In the genomic region with DNA sequence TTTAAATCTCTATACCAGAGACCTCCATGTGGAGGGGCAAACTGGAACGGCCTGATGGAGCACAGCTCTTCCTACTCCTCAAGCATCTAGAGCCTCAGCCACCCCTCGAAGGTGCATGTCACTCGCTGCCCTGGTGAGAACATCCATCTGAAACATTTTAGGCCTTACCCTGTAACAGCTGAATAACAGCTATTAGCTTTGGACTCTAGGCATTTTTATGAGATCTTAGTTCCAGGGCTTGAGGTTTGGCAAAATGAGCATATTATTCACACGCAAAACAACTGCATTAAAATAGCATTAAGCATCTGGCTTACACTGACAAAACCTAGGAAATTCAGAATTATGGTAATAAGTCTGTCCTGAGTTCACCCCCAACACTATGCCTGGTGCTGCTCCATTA, we compare ENCODE assay signal across 21 cellular contexts. TPM values are rescaled to one million over a fixed set of nuclear protein-coding genes. Genes with fewer than 3 reads are reported as not detected.
DNase-seq lines count a peak whose midpoint lies in the region; ATAC-seq and TF ChIP-seq lines count a peak whose summit lies in the region.
"Had no signal": no experiment of that assay in that cellular context is flagged by ENCODE, and none has a peak within 500 bp of the region (broad histone marks: within the 10 kb centered on the region; RNA-seq: fewer than 3 reads in every experiment).

No MANE protein-coding gene starts in this region.

- DNase-seq in BJ (ENCODE audit: low read depth) (peak; percentile 67), GM23338 (ENCODE audit: low spot score) (no peak), astrocyte of the spinal cord (ENCODE audit: low read depth, low spot score) (peak; percentile 36), neuronal stem cell (ENCODE audit: low spot score) (no peak), BE2C (no peak), DMS153 (lab: John Stamatoyannopoulos, UW) (no peak)
- DNase-seq: AML-193; IMR-90; NCI-H1092; NCI-H2029 treated with DMSO at 0.1 percent for 48 hours; NCI-H226; NCI-H510A treated with DMSO at 0.1 percent for 48 hours; NCI-H774; NK-92 treated with Interleukin-12 subunit alpha and Interleukin-12 subunit beta, amount 100 ng/mL, for 24 hours; Peyer's patch; SJCRH30; T-cell had no signal

- H3K27me3 Mint-ChIP-seq in GM23338 (ENCODE audit: insufficient read depth, low read depth, poor library complexity): peaks cover 7% of the 10 kb centered on the region
- H3K27me3 Mint-ChIP-seq: T-cell had no signal

- H2AFZ ChIP-seq in GM23338 (peak overlapping the region; percentile 28; the same call in 1 of the 2 replicates), neuronal stem cell (ENCODE audit: low read length) (no peak overlapping the region)

- no peak overlapping the region for H3K4ac ChIP-seq in neuronal stem cell (ENCODE audit: low read length)

- H3K27ac Mint-ChIP-seq in GM23338: no peak overlapping the region
- H3K27ac Mint-ChIP-seq: CD14-positive monocyte, T-cell had no signal

- H3K4me3 Mint-ChIP-seq in GM23338: no peak overlapping the region
- H3K4me3 Mint-ChIP-seq: CD14-positive monocyte, T-cell had no signal

- no peaks in the 10 kb centered on the region; the same call in 2 of the 3 replicates for H3K36me3 Mint-ChIP-seq in GM23338 (ENCODE audit: low read depth)
- H3K36me3 Mint-ChIP-seq: CD14-positive monocyte, T-cell had no signal

- H3K27me3 ChIP-seq in BJ (ENCODE audit: control insufficient read depth, insufficient read depth, low read length) (no peaks in the 10 kb centered on the region; the same call in 1 of the 2 replicates), GM23338 (ENCODE audit: insufficient read depth) (no peaks in the 10 kb centered on the region), neuronal stem cell (ENCODE audit: control insufficient read depth in 3 of 3, insufficient read depth in 3 of 3, low read depth in 1 of 3, low read length in 3 of 3) (no peaks in the 10 kb centered on the region), BE2C (no peaks in the 10 kb centered on the region)
- H3K27me3 ChIP-seq: Peyer's patch, SJCRH30 had no signal

- WGBS in neuronal stem cell (ENCODE audit: extremely low coverage in 2 of 2, insufficient read length in 2 of 2, insufficient replicate concordance in 1 of 2), 2 donors: no CpG with 5 or more reads among the region's 4 CpGs

- H2BK12ac ChIP-seq in neuronal stem cell (ENCODE audit: low read length): no peak overlapping the region

- no peaks in the 10 kb centered on the region for H3K79me2 ChIP-seq in GM23338 (replicated peaks; ENCODE audit: insufficient read depth)

- TF ChIP-seq CTCF in BJ (IDR thresholded peaks at IDR 0.05; ENCODE audit: insufficient read depth, low read depth, low read length): no peak
- no peak for TF ChIP-seq CTCF in GM23338 (conservative IDR thresholded peaks at IDR 0.05; ENCODE audit: low read depth in 2 of 2)
- TF ChIP-seq CTCF in astrocyte of the spinal cord (IDR thresholded peaks at IDR 0.05; ENCODE audit: low read depth, low read length): no peak
- TF ChIP-seq CTCF in BE2C (IDR thresholded peaks at IDR 0.05; ENCODE audit: low read depth, low read length): no peak

- in situ Hi-C loops in astrocyte of the spinal cord (cut with HindIII; ENCODE audit: low sequenced_read_pairs): no loop called here

- no peaks in the 10 kb centered on the region for H3K9me3 Mint-ChIP-seq in GM23338
- H3K9me3 Mint-ChIP-seq: T-cell had no signal

- H4K20me1 ChIP-seq in GM23338 (replicated peaks; ENCODE audit: insufficient read depth): no peaks in the 10 kb centered on the region

- H3K9me2 ChIP-seq in GM23338 (ENCODE audit: insufficient read depth): peaks cover 13% of the 10 kb centered on the region

- H2BK120ac ChIP-seq in neuronal stem cell (ENCODE audit: low read depth, low read length): peak overlapping the region; percentile 16

- H3K4me2 ChIP-seq in GM23338 (no peak overlapping the region), neuronal stem cell (ENCODE audit: insufficient read depth, low read length, poor library complexity, severe bottlenecking) (no peak overlapping the region)
- H3K4me2 ChIP-seq: KMS-11 had no signal

- H3K79me1 ChIP-seq in neuronal stem cell (ENCODE audit: low read depth, low read length): no peaks in the 10 kb centered on the region

- no peak overlapping the region for H4K8ac ChIP-seq in neuronal stem cell (ENCODE audit: low read depth, low read length)

- H4K91ac ChIP-seq in neuronal stem cell (ENCODE audit: low read depth, low read length, poor library complexity): no peak overlapping the region

- H3K9ac ChIP-seq in neuronal stem cell (ENCODE audit: low read depth, low read length, poor library complexity): no peak overlapping the region
- H3K9ac ChIP-seq: KMS-11 had no signal

- H3K4me1 Mint-ChIP-seq in GM23338: peaks cover 7% of the 10 kb centered on the region
- H3K4me1 Mint-ChIP-seq: CD14-positive monocyte had no signal

- H3K27ac ChIP-seq in GM23338 (ENCODE audit: low read depth) (no peak overlapping the region), neuronal stem cell (replicated peaks; ENCODE audit: low read length) (no peak overlapping the region)
- H3K27ac ChIP-seq: KMS-11, Peyer's patch, SJCRH30 had no signal

- POLR2A ChIA-PET in BJ (lab: Charles Lee): no interaction called here

- no peak overlapping the region for H2AK5ac ChIP-seq in neuronal stem cell (ENCODE audit: low read depth, low read length)

- H3K14ac ChIP-seq in neuronal stem cell (ENCODE audit: low read length): no peak overlapping the region

- CTCF ChIA-PET in BJ (lab: Yijun Ruan, JAX): no interaction called here

- H3K18ac ChIP-seq in neuronal stem cell (ENCODE audit: low read length): no peak overlapping the region

- ATAC-seq in GM23338: no peak
- ATAC-seq in HG03095 (IDR thresholded peaks at IDR 0.05; ENCODE audit: unreplicated experiment): no peak
- ATAC-seq: HCT116, T-cell had no signal

- H2BK15ac ChIP-seq in neuronal stem cell (ENCODE audit: low read length): no peak overlapping the region

- no peaks in the 10 kb centered on the region for H3F3A ChIP-seq in GM23338 (replicated peaks; ENCODE audit: low read depth)

- H3K9me3 ChIP-seq in neuronal stem cell (replicated peaks in 1 of 2; ENCODE audit: control insufficient read depth in 2 of 2, insufficient read depth in 1 of 2, low read depth in 1 of 2, low read length in 2 of 2) (no peaks in the 10 kb centered on the region), BE2C (no peaks in the 10 kb centered on the region)
- H3K9me3 ChIP-seq: Peyer's patch, SJCRH30 had no signal

- no peaks in the 10 kb centered on the region for H3K36me3 ChIP-seq in BJ (ENCODE audit: control insufficient read depth, insufficient read depth, low read length)
- no peaks in the 10 kb centered on the region for H3K36me3 ChIP-seq in GM23338 (ENCODE audit: insufficient read depth)
- no peaks in the 10 kb centered on the region for H3K36me3 ChIP-seq in neuronal stem cell (replicated peaks in 1 of 2; ENCODE audit: control insufficient read depth in 2 of 2, insufficient read depth in 2 of 2, low read length in 2 of 2)
- H3K36me3 ChIP-seq in BE2C: no peaks in the 10 kb centered on the region
- H3K36me3 ChIP-seq: Peyer's patch, SJCRH30 had no signal

- no peak overlapping the region for H3K23ac ChIP-seq in neuronal stem cell (ENCODE audit: low read depth, low read length, poor library complexity)

- no peak overlapping the region for H2BK5ac ChIP-seq in neuronal stem cell (ENCODE audit: low read length)

- 0 out of 2 replicates have a peak, but pooled peaks cover 7% of the 10 kb centered on the region for H3K4me1 ChIP-seq in GM23338 (ENCODE audit: insufficient read depth)
- H3K4me1 ChIP-seq in neuronal stem cell (ENCODE audit: control insufficient read depth in 2 of 2, insufficient read depth in 1 of 2, low read depth in 1 of 2, low read length in 2 of 2): peaks cover 11 to 16% of the 10 kb centered on the region in 2 donors
- no peaks in the 10 kb centered on the region for H3K4me1 ChIP-seq in BE2C

- H3K4me3 ChIP-seq in BJ (ENCODE audit: low read depth, low read length): no peak overlapping the region
- H3K4me3 ChIP-seq in GM23338: no peak overlapping the region
- H3K4me3 ChIP-seq in astrocyte of the spinal cord (ENCODE audit: low read depth, low read length): no peak overlapping the region
- no peak overlapping the region for H3K4me3 ChIP-seq in neuronal stem cell (ENCODE audit: low read length in 2 of 2)
- no peak overlapping the region for H3K4me3 ChIP-seq in BE2C (ENCODE audit: low read depth, low read length)
- H3K4me3 ChIP-seq: Peyer's patch, SJCRH30 had no signal

TF ChIP-seq in GM23338, 12 proteins besides CTCF, POLR2A, EP300 and RAD21 (continues in another document):
- TF ChIP-seq ZNF331 (CRISPR knock-in tag; IDR thresholded peaks at IDR 0.05; ENCODE audit: low read depth) (no peak), CREB1 (CRISPR knock-in tag; IDR thresholded peaks at IDR 0.05; ENCODE audit: low read depth) (no peak), STAT1 (IDR thresholded peaks at IDR 0.05; ENCODE audit: unreplicated experiment) (no peak)

RNA-seq across cellular contexts. Expression of a gene that starts 56.1 kb away (rescaled TPM):
- polyA plus RNA-seq in BJ (2011; rRNA removed) (1.3 and 2.0 TPM in 2 replicates), GM23338 (2016; fragmentation: Nextera tagmentation; extraction: Ambion mirVana) (6.9 and 7.4 TPM in 2 replicates)
- 0.62 and 0.71 TPM in 2 replicates for polyA minus RNA-seq in BJ (2011; rRNA and poly(A)+ RNA removed)
- 10.8 and 13.7 TPM in 2 replicates for total RNA-seq in GM23338 (2014; rRNA removed; shearing (Covaris generic))
- polyA plus RNA-seq in neuronal stem cell (2013, experiment 1 of 2): 7.1 TPM
- polyA plus RNA-seq in neuronal stem cell (2013, experiment 2 of 2): 6.9 TPM
- polyA plus RNA-seq in BE2C (2012; ENCODE audit: insufficient read depth, insufficient read length, low read depth): 5.2 TPM

RNA-seq across cellular contexts. Expression of a gene that starts 56.3 kb away (rescaled TPM):
- 19.7 and 31.1 TPM in 2 replicates for polyA plus RNA-seq in BJ (2011; rRNA removed)
- polyA minus RNA-seq in BJ (2011; rRNA and poly(A)+ RNA removed): 15.5 and 21.1 TPM in 2 replicates
- 13.8 and 16.4 TPM in 2 replicates for total RNA-seq in GM23338 (2014; rRNA removed; shearing (Covaris generic))
- 19.4 and 22.7 TPM in 2 replicates for polyA plus RNA-seq in GM23338 (2016; fragmentation: Nextera tagmentation; extraction: Ambion mirVana)
- polyA plus RNA-seq in neuronal stem cell (2013, experiment 1 of 2): 9.2 TPM
- 9.2 TPM for polyA plus RNA-seq in neuronal stem cell (2013, experiment 2 of 2)
- 10.6 TPM for polyA plus RNA-seq in BE2C (2012; ENCODE audit: insufficient read depth, insufficient read length, low read depth)

Comparison
In these comparisons a context has a peak if more than half of its experiments do, and no peak if none do; other contexts are left out.
1. DNase-seq: peak in BJ (single experiment) and astrocyte of the spinal cord (single experiment); none in GM23338 (single experiment), neuronal stem cell (single experiment), BE2C (single experiment) and DMS153 (single experiment).